1 cellular context compared by ENCODE assay signal in genomic region chrX:23871905-23872546, GRCh38.
TF ChIP-seq lines count a peak whose summit lies in the region.

No MANE protein-coding gene starts in this region.

TF ChIP-seq in HepG2, 621 proteins besides CTCF, POLR2A, EP300 and RAD21 (continued from another document and continues in another):
- no peak for TF ChIP-seq FOXA1 (IDR thresholded peaks at IDR 0.05)
- peak; percentile 96 for TF ChIP-seq FOXA1 (CRISPR knock-in tag; IDR thresholded peaks at IDR 0.05)
- peak; percentile 64; the same call in 1 of the 2 replicates for TF ChIP-seq HOMEZ (CRISPR knock-in tag; IDR thresholded peaks at IDR 0.05; ENCODE audit: low read depth)
- peak; percentile 91 for TF ChIP-seq THRA (CRISPR knock-in tag; IDR thresholded peaks at IDR 0.05; ENCODE audit: borderline replicate concordance)
- no peak for TF ChIP-seq SOX13 (IDR thresholded peaks at IDR 0.05)
- 0 out of 4 replicates have a peak, but pooled peaks of 1 of the 2 experiments have one; percentile 7 for TF ChIP-seq SOX13 (CRISPR knock-in tag; conservative IDR thresholded peaks at IDR 0.05 in 1 of 2, IDR thresholded peaks at IDR 0.05 in 1 of 2)
- peak; percentile 94 for TF ChIP-seq CEBPG (CRISPR knock-in tag; IDR thresholded peaks at IDR 0.05)
- peak; percentile 52; the same call in 1 of the 2 replicates for TF ChIP-seq ZNF205 (CRISPR knock-in tag; IDR thresholded peaks at IDR 0.05)
- no peak for TF ChIP-seq ZFY (CRISPR knock-in tag; IDR thresholded peaks at IDR 0.05)
- TF ChIP-seq ETV5 (CRISPR knock-in tag; IDR thresholded peaks at IDR 0.05; ENCODE audit: borderline replicate concordance) = no peak; the same call in 1 of the 2 replicates
- TF ChIP-seq NFRKB (IDR thresholded peaks at IDR 0.05) = no peak
- no peak for TF ChIP-seq ZNF619 (CRISPR knock-in tag; IDR thresholded peaks at IDR 0.05)
- TF ChIP-seq ZKSCAN8 (CRISPR knock-in tag; IDR thresholded peaks at IDR 0.05; ENCODE audit: borderline replicate concordance) = no peak
- TF ChIP-seq ZNF713 (CRISPR knock-in tag; IDR thresholded peaks at IDR 0.05) = no peak
- TF ChIP-seq RXRB (CRISPR knock-in tag; IDR thresholded peaks at IDR 0.05; ENCODE audit: borderline replicate concordance) = peak; percentile 91
- peak; percentile 35 for TF ChIP-seq STAG1 (CRISPR knock-in tag; IDR thresholded peaks at IDR 0.05)
- peak; percentile 57; the same call in 1 of the 2 replicates for TF ChIP-seq MED1 (CRISPR knock-in tag; IDR thresholded peaks at IDR 0.05)
- TF ChIP-seq NCOA2 (CRISPR knock-in tag; IDR thresholded peaks at IDR 0.05) = peak; percentile 24; the same call in 1 of the 2 replicates
- no peak for TF ChIP-seq ZNF354B (CRISPR knock-in tag; IDR thresholded peaks at IDR 0.05)
- TF ChIP-seq PPARG (CRISPR knock-in tag; conservative IDR thresholded peaks at IDR 0.05) = peak; percentile 79
- 0 out of 2 replicates have a peak, but pooled peaks have one; percentile 33 for TF ChIP-seq BCL6 (CRISPR knock-in tag; IDR thresholded peaks at IDR 0.05)
- TF ChIP-seq ZNF644 (CRISPR knock-in tag; IDR thresholded peaks at IDR 0.05; ENCODE audit: low read depth) = 0 out of 2 replicates have a peak, but pooled peaks have one; percentile 16
- 0 out of 2 replicates have a peak, but pooled peaks have one; percentile 32 for TF ChIP-seq ZMYM4 (CRISPR knock-in tag; IDR thresholded peaks at IDR 0.05)
- peak; percentile 44; the same call in 1 of the 2 replicates for TF ChIP-seq MIXL1 (CRISPR knock-in tag; IDR thresholded peaks at IDR 0.05)
- TF ChIP-seq LCORL (IDR thresholded peaks at IDR 0.05) = no peak
- 0 out of 2 replicates have a peak, but pooled peaks have one; percentile 39 for TF ChIP-seq LCORL (CRISPR knock-in tag; IDR thresholded peaks at IDR 0.05)
- TF ChIP-seq IRF2 (CRISPR knock-in tag; IDR thresholded peaks at IDR 0.05) = 0 out of 2 replicates have a peak, but pooled peaks have one; percentile 42
- peak; percentile 88 for TF ChIP-seq CEBPB (IDR thresholded peaks at IDR 0.05; ENCODE audit: borderline replicate concordance, low read depth, low read length)
- no peak; the same call in 1 of the 2 replicates for TF ChIP-seq RXRA (CRISPR knock-in tag; IDR thresholded peaks at IDR 0.05)
- TF ChIP-seq FOXA3 (CRISPR knock-in tag; IDR thresholded peaks at IDR 0.05) = peak; percentile 81
- no peak for TF ChIP-seq MZF1 (CRISPR knock-in tag; IDR thresholded peaks at IDR 0.05; ENCODE audit: borderline replicate concordance)
- no peak for TF ChIP-seq CBX1 (IDR thresholded peaks at IDR 0.05; ENCODE audit: low read depth)
- TF ChIP-seq PAXIP1 (CRISPR knock-in tag; conservative IDR thresholded peaks at IDR 0.05) = peak; percentile 54
- TF ChIP-seq JUN (CRISPR knock-in tag; IDR thresholded peaks at IDR 0.05) = no peak
- TF ChIP-seq ZNF746 (CRISPR knock-in tag; IDR thresholded peaks at IDR 0.05) = no peak
- TF ChIP-seq ZMYM3 (CRISPR knock-in tag; IDR thresholded peaks at IDR 0.05) = 0 out of 2 replicates have a peak, but pooled peaks have one; percentile 20
- peak; percentile 45; the same call in 1 of the 2 replicates for TF ChIP-seq SMC3 (IDR thresholded peaks at IDR 0.05; ENCODE audit: low read length)
- TF ChIP-seq ZNF432 (CRISPR knock-in tag; IDR thresholded peaks at IDR 0.05; ENCODE audit: borderline replicate concordance) = no peak
- TF ChIP-seq SAP130 (CRISPR knock-in tag; IDR thresholded peaks at IDR 0.05; ENCODE audit: low read depth) = peak; percentile 27; the same call in 1 of the 2 replicates
- TF ChIP-seq AHDC1 (CRISPR knock-in tag; IDR thresholded peaks at IDR 0.05; ENCODE audit: borderline replicate concordance) = peak; percentile 75; the same call in 1 of the 2 replicates
- peak; percentile 20 for TF ChIP-seq TEAD3 (CRISPR knock-in tag; optimal IDR thresholded peaks at IDR 0.05; ENCODE audit: borderline replicate concordance)
- TF ChIP-seq ARID5B (CRISPR knock-in tag; IDR thresholded peaks at IDR 0.05) = peak; percentile 53; the same call in 1 of the 2 replicates
- no peak for TF ChIP-seq EED (CRISPR knock-in tag; IDR thresholded peaks at IDR 0.05)
- 0 out of 2 replicates have a peak, but pooled peaks have one; percentile 45 for TF ChIP-seq ERF (CRISPR knock-in tag; IDR thresholded peaks at IDR 0.05)
- TF ChIP-seq CHD2 (IDR thresholded peaks at IDR 0.05; ENCODE audit: low read depth, low read length) = no peak
- no peak for TF ChIP-seq ZBTB25 (CRISPR knock-in tag; IDR thresholded peaks at IDR 0.05)
